Comparison of ENCODE assay signal across 1 cellular context in the genomic region with DNA sequence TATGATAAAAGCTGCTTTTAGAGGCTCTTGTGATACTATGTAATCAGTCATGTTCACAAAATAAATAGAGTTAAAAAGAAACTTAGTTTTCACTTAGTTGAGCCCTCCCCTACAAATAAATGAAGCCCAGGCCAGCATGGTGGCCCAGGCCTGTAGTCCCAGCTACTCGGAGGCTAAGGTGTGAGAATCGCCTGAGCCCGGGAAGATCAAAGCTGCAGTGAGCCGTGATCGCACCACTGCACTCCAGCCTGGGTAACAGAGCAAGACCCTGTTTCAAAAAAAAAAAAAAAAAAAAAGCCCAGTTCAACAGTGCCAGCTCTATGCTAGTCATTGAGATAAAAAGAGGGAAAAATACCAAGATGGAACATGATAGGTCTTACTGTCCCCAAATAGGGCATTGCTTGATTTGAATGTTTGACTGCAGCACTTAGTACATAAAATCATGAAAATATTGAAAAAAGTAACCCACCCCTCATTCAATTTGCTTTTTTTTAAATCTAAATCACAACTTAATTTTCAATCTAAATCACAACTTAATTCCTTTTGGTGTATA.
TF ChIP-seq lines count a peak whose summit lies in the region.

No MANE protein-coding gene starts in this region.

TF ChIP-seq in H1, 55 proteins besides CTCF, POLR2A, EP300 and RAD21:
- TF ChIP-seq SUZ12 (IDR thresholded peaks at IDR 0.05; ENCODE audit: low read length) (no peak), BACH1 (IDR thresholded peaks at IDR 0.05; ENCODE audit: low read length) (no peak), SP1 (IDR thresholded peaks at IDR 0.05; ENCODE audit: low read depth, low read length) (no peak), JUND (IDR thresholded peaks at IDR 0.05; ENCODE audit: low read length) (no peak), TCF12 (IDR thresholded peaks at IDR 0.05; ENCODE audit: low read depth, low read length) (no peak), GABPA (IDR thresholded peaks at IDR 0.05; ENCODE audit: borderline replicate concordance, insufficient read depth, low read length) (no peak), SIX5 (IDR thresholded peaks at IDR 0.05; ENCODE audit: low read depth, low read length) (no peak), ZNF274 (IDR thresholded peaks at IDR 0.05; ENCODE audit: borderline replicate concordance, extremely low read depth, low read length) (no peak), SP2 (IDR thresholded peaks at IDR 0.05; ENCODE audit: low read length) (no peak), RBBP5 (IDR thresholded peaks at IDR 0.05; ENCODE audit: borderline replicate concordance, low read depth, low read length) (no peak), CREB1 (IDR thresholded peaks at IDR 0.05) (no peak), JUN (IDR thresholded peaks at IDR 0.05; ENCODE audit: low read depth, low read length) (no peak), NANOG (IDR thresholded peaks at IDR 0.05; ENCODE audit: insufficient read depth, low read depth, low read length, poor library complexity, severe bottlenecking) (no peak), TAF1 (IDR thresholded peaks at IDR 0.05; ENCODE audit: low read depth, low read length) (no peak)
- TF ChIP-seq, protein P1, sequence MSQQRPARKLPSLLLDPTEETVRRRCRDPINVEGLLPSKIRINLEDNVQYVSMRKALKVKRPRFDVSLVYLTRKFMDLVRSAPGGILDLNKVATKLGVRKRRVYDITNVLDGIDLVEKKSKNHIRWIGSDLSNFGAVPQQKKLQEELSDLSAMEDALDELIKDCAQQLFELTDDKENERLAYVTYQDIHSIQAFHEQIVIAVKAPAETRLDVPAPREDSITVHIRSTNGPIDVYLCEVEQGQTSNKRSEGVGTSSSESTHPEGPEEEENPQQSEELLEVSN (IDR thresholded peaks at IDR 0.05): no peak
